ENCODE assay signal across 20 cellular contexts in the genomic region with DNA sequence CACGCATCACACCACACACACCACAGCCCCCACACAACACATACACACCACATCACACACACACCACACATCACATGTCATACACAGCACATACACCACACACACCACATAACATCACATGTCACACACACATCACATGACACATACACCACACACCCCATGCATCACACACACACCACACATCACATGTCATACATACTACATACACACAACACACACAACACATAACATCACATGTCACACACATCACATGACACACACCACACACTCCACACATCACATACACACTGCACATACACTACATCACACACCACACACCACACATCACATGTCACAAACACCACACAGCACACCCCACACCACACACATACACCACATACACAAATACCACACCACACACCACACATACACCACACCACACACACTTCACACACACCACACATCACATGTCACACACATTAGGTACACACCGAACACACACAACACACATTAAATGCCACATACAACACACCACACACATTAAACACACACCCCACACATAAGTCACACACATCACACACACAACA. TPM values are rescaled to one million over a fixed set of nuclear protein-coding genes. Genes with fewer than 3 reads are reported as not detected.
A peak's percentile ranks its signal among the peaks of the same experiment; 100 is the strongest.
DNase-seq lines count a peak whose midpoint lies in the region; ATAC-seq, FAIRE-seq and TF ChIP-seq lines count a peak whose summit lies in the region.
"Had no signal": no experiment of that assay in that cellular context is flagged by ENCODE, and none has a peak within 500 bp of the region (broad histone marks: within the 10 kb centered on the region; RNA-seq: fewer than 3 reads in every experiment).

No MANE protein-coding gene starts in this region.

- DNase-seq in HepG2 (ENCODE audit: low spot score) (no peak), right lobe of liver (no peak), endodermal cell (no peak), HT-29 (ENCODE audit: low spot score) (no peak), coronary artery (ENCODE audit: low spot score) (no peak)
- DNase-seq in activated CD4-positive, alpha-beta T cell treated with anti-CD3 and anti-CD28 coated beads for 36 hours: no peak
- DNase-seq: Calu3; CD4-positive, CD25-positive, alpha-beta regulatory T cell; DMS153; DMS79 treated with DMSO at 0.1 percent for 48 hours; EL; GM23248; H7; KG1 had no signal

- intact Hi-C loops in HepG2 (cut with micrococcal nuclease; ENCODE audit: unreplicated experiment) (loop anchor here (5.0 kb wide), 1 partner anchor 54 kb away; no protein-coding TSS in a partner anchor), right lobe of liver (cut with DNase I) (no loop called here)
- intact Hi-C loops in activated CD4-positive, alpha-beta T cell treated with anti-CD3 and anti-CD28 coated beads for 36 hours (cut with DNase I, micrococcal nuclease): no loop called here

- ATAC-seq in HepG2 (no peak), right lobe of liver (no peak)
- no peak for ATAC-seq in activated CD4-positive, alpha-beta T cell treated with anti-CD3 and anti-CD28 coated beads for 36 hours
- ATAC-seq in activated CD4-positive, CD25-positive, alpha-beta regulatory T cell treated with anti-CD3 and anti-CD28 coated beads, Interleukin-2, amount 50 U/mL, for 24 hours: no peak

- H3K4me1 ChIP-seq in HepG2 (ENCODE audit: insufficient read depth, low read length) (peaks cover 48% of the 10 kb centered on the region), right lobe of liver (peaks cover 0 to 15% (median 5%) of the 10 kb centered on the region in 4 donors), endodermal cell (ENCODE audit: control insufficient read depth, insufficient read depth, low read length) (no peaks in the 10 kb centered on the region), mucosa of rectum (ENCODE audit: control insufficient read depth in 2 of 2, insufficient read depth in 2 of 2, low read length in 2 of 2) (peaks cover 9 to 27% of the 10 kb centered on the region in 2 donors)

- H3K9me3 ChIP-seq in HepG2 (ENCODE audit: low read length) (no peaks in the 10 kb centered on the region), right lobe of liver (no peaks in the 10 kb centered on the region), endodermal cell (ENCODE audit: control insufficient read depth, low read length) (peaks cover 74% of the 10 kb centered on the region), mucosa of rectum (ENCODE audit: control insufficient read depth in 2 of 2, low read length in 2 of 2) (no peaks in the 10 kb centered on the region)

- BruUV-seq in HepG2 (replicated peaks; lab: Mats Ljungman, UMichigan): no TSS peak

- H3K27ac Mint-ChIP-seq in endodermal cell: no peak overlapping the region
- no peak overlapping the region for H3K27ac Mint-ChIP-seq in activated CD4-positive, alpha-beta T cell treated with anti-CD3 and anti-CD28 coated beads for 36 hours
- H3K27ac Mint-ChIP-seq: CD4-positive, CD25-positive, alpha-beta regulatory T cell had no signal

- FAIRE-seq in HepG2 (lab: Jason Lieb, UNC): no peak
- FAIRE-seq: G401.6 had no signal

- no peak overlapping the region for H2AFZ ChIP-seq in HepG2 (ENCODE audit: low read length)
- H2AFZ ChIP-seq: GM23248 had no signal

- TF ChIP-seq EP300 in HepG2 (IDR thresholded peaks at IDR 0.05; ENCODE audit: low read depth in 2 of 2, low read length in 2 of 2): no peak
- no peak for TF ChIP-seq EP300 in HepG2 (CRISPR knock-in tag; IDR thresholded peaks at IDR 0.05; ENCODE audit: borderline replicate concordance)

- no peak for TF ChIP-seq POLR2A in HepG2 (IDR thresholded peaks at IDR 0.05; ENCODE audit: insufficient read depth in 1 of 2, low read depth in 2 of 2, low read length in 2 of 2)
- no peak for TF ChIP-seq POLR2A in right lobe of liver (IDR thresholded peaks at IDR 0.05)

- no peak overlapping the region for H3K27ac ChIP-seq in HepG2 (ENCODE audit: extremely low read length, insufficient read depth, low read length)
- H3K27ac ChIP-seq in right lobe of liver: no peak overlapping the region
- no peak overlapping the region for H3K27ac ChIP-seq in endodermal cell (ENCODE audit: low read depth, low read length)
- H3K27ac ChIP-seq in mucosa of rectum (ENCODE audit: low read depth in 2 of 2, low read length in 2 of 2): no peak overlapping the region
- H3K27ac ChIP-seq in coronary artery: no peak overlapping the region
- H3K27ac ChIP-seq: 22Rv1; BLaER1 treated with 17β-estradiol and CSF1 and Interleukin-3, amounts not matched to agents 10 nM and 100 nM; GM23248 had no signal

- POLR2A ChIA-PET in HepG2 (lab: Yijun Ruan, JAX): no interaction called here
- POLR2A ChIA-PET in activated CD4-positive, alpha-beta T cell treated with anti-CD3 and anti-CD28 coated beads for 36 hours (lab: Charles Lee): no interaction called here

- H3K4me3 Mint-ChIP-seq in endodermal cell: no peak overlapping the region
- no peak overlapping the region for H3K4me3 Mint-ChIP-seq in activated CD4-positive, alpha-beta T cell treated with anti-CD3 and anti-CD28 coated beads for 36 hours
- H3K4me3 Mint-ChIP-seq: CD4-positive, CD25-positive, alpha-beta regulatory T cell had no signal

- CTCF ChIA-PET in HepG2 (lab: Yijun Ruan, JAX; ENCODE audit: low intra/inter-chr PET ratio, low total read pairs): no interaction called here
- CTCF ChIA-PET in activated CD4-positive, alpha-beta T cell treated with anti-CD3 and anti-CD28 coated beads for 36 hours (lab: Charles Lee): no interaction called here

- H3K4me1 Mint-ChIP-seq in endodermal cell: no peaks in the 10 kb centered on the region
- peaks cover 14% of the 10 kb centered on the region for H3K4me1 Mint-ChIP-seq in activated CD4-positive, alpha-beta T cell treated with anti-CD3 and anti-CD28 coated beads for 36 hours

- no peaks in the 10 kb centered on the region for H3K36me3 Mint-ChIP-seq in endodermal cell (ENCODE audit: low read depth)
- H3K36me3 Mint-ChIP-seq in activated CD4-positive, alpha-beta T cell treated with anti-CD3 and anti-CD28 coated beads for 36 hours (ENCODE audit: low read depth): no peaks in the 10 kb centered on the region
- H3K36me3 Mint-ChIP-seq: CD4-positive, CD25-positive, alpha-beta regulatory T cell had no signal

- no peak for TF ChIP-seq RAD21 in HepG2 (CRISPR knock-in tag; IDR thresholded peaks at IDR 0.05)

- no peaks in the 10 kb centered on the region for H3K27me3 Mint-ChIP-seq in endodermal cell (ENCODE audit: insufficient read depth)
- H3K27me3 Mint-ChIP-seq in activated CD4-positive, alpha-beta T cell treated with anti-CD3 and anti-CD28 coated beads for 36 hours: no peaks in the 10 kb centered on the region
- H3K27me3 Mint-ChIP-seq: CD4-positive, CD25-positive, alpha-beta regulatory T cell had no signal

- peaks cover 4% of the 10 kb centered on the region for H3K9me3 Mint-ChIP-seq in endodermal cell
- H3K9me3 Mint-ChIP-seq in activated CD4-positive, alpha-beta T cell treated with anti-CD3 and anti-CD28 coated beads for 36 hours (ENCODE audit: low read depth): no peaks in the 10 kb centered on the region
- H3K9me3 Mint-ChIP-seq: CD4-positive, CD25-positive, alpha-beta regulatory T cell had no signal

- H3K4me3 ChIP-seq in HepG2 (replicated peaks in 1 of 3; ENCODE audit: insufficient read depth in 1 of 3, low read depth in 2 of 3, low read length in 3 of 3): no peak overlapping the region
- H3K4me3 ChIP-seq in right lobe of liver: no peak overlapping the region
- H3K4me3 ChIP-seq in endodermal cell (ENCODE audit: low read length): peak overlapping the region; percentile 69
- H3K4me3 ChIP-seq in mucosa of rectum (ENCODE audit: low read length in 2 of 2): peak overlapping the region; percentile 56 to 59
- no peak overlapping the region for H3K4me3 ChIP-seq in coronary artery
- H3K4me3 ChIP-seq: BLaER1 treated with 17β-estradiol and CSF1 and Interleukin-3, amounts not matched to agents 10 nM and 100 nM; GM23248 had no signal

- no peaks in the 10 kb centered on the region for H3K36me3 ChIP-seq in HepG2 (replicated peaks in 1 of 2; ENCODE audit: control insufficient read depth in 1 of 2, insufficient read depth in 2 of 2, low read length in 2 of 2)
- no peaks in the 10 kb centered on the region for H3K36me3 ChIP-seq in right lobe of liver
- H3K36me3 ChIP-seq in endodermal cell (ENCODE audit: control insufficient read depth, insufficient read depth, low read length): no peaks in the 10 kb centered on the region
- H3K36me3 ChIP-seq in mucosa of rectum (ENCODE audit: control insufficient read depth in 2 of 2, insufficient read depth in 2 of 2, low read length in 2 of 2): no peaks in the 10 kb centered on the region
- H3K36me3 ChIP-seq: BLaER1 treated with 17β-estradiol and CSF1 and Interleukin-3, amounts not matched to agents 10 nM and 100 nM had no signal

- no peak overlapping the region for H3K4me2 ChIP-seq in HepG2 (ENCODE audit: low read depth, low read length)
- H3K4me2 ChIP-seq: BLaER1 treated with 17β-estradiol and CSF1 and Interleukin-3, amounts not matched to agents 10 nM and 100 nM had no signal

- H3K79me2 ChIP-seq in HepG2 (ENCODE audit: insufficient read depth, low read length): no peaks in the 10 kb centered on the region

- in situ Hi-C loops in HepG2 (cut with HindIII; ENCODE audit: extremely low pct_ligation_motif_present, low pct_unique_long_range_greater_than_20kb): no loop called here

- WGBS in HepG2 (ENCODE audit: low lambda C conversion rate): 94% methylated on average over 2 of the region's 2 CpGs
- 92% methylated on average over 2 of the region's 2 CpGs for WGBS in right lobe of liver (ENCODE audit: insufficient coverage, low coverage, low lambda C conversion rate, missing lambda C conversion rate)
- WGBS in endodermal cell (ENCODE audit: insufficient coverage in 1 of 2, insufficient read length in 1 of 2), 2 experiments: 80 to 89% methylated on average over 1 to 2 of the region's 2 CpGs

- H3K27me3 ChIP-seq in HepG2 (ENCODE audit: control insufficient read depth in 1 of 2, insufficient read depth in 2 of 2, low read length in 2 of 2) (no peaks in the 10 kb centered on the region), right lobe of liver (no peaks in the 10 kb centered on the region), endodermal cell (ENCODE audit: control insufficient read depth, insufficient read depth, low read length, poor library complexity, severe bottlenecking) (no peaks in the 10 kb centered on the region), mucosa of rectum (ENCODE audit: control insufficient read depth in 2 of 2, insufficient read depth in 2 of 2, low read length in 2 of 2) (no peaks in the 10 kb centered on the region)
- H3K27me3 ChIP-seq: BLaER1 treated with 17β-estradiol and CSF1 and Interleukin-3, amounts not matched to agents 10 nM and 100 nM had no signal

- TF ChIP-seq CTCF in HepG2 (CRISPR knock-in tag; IDR thresholded peaks at IDR 0.05) (no peak), right lobe of liver (IDR thresholded peaks at IDR 0.05) (no peak), endodermal cell (conservative IDR thresholded peaks at IDR 0.05) (no peak), coronary artery (IDR thresholded peaks at IDR 0.05) (no peak)

- H3K9ac ChIP-seq in HepG2 (ENCODE audit: insufficient read depth, low read depth, low read length) (no peak overlapping the region), endodermal cell (ENCODE audit: extremely low read depth, low read length, poor library complexity, severe bottlenecking) (no peak overlapping the region), mucosa of rectum (ENCODE audit: low read depth in 1 of 2, low read length in 2 of 2) (peak overlapping the region in 1 of 2 donors; percentile 21)
- H3K9ac ChIP-seq: BLaER1 treated with 17β-estradiol and CSF1 and Interleukin-3, amounts not matched to agents 10 nM and 100 nM; GM23248 had no signal

- no peaks in the 10 kb centered on the region for H4K20me1 ChIP-seq in HepG2 (ENCODE audit: insufficient read depth, low read length)
- H4K20me1 ChIP-seq: BLaER1 treated with 17β-estradiol and CSF1 and Interleukin-3, amounts not matched to agents 10 nM and 100 nM had no signal

RNA-seq across cellular contexts. Expression of gene LYPD8, which starts 1.8 kb away (rescaled TPM):
- not detected in 2 replicates for total RNA-seq in HepG2 (2016; rRNA removed; fragmentation: Illumina TruSeq; extraction: Trizol)
- not detected in 2 replicates for total RNA-seq in HepG2 (2016; cell fraction: cytosol; rRNA removed; fragmentation: Illumina TruSeq; extraction: Trizol; ENCODE audit: low read depth)
- total RNA-seq in HepG2 (2016; cell fraction: insoluble cytoplasmic fraction; rRNA removed; fragmentation: Illumina TruSeq; extraction: Trizol): not detected in 2 replicates
- not detected in 2 replicates for total RNA-seq in HepG2 (2016; cell fraction: membrane; rRNA removed; fragmentation: Illumina TruSeq; extraction: Trizol)
- not detected in 2 replicates for total RNA-seq in HepG2 (2016; cell fraction: nucleus; rRNA removed; fragmentation: Illumina TruSeq; extraction: Trizol)
- polyA plus RNA-seq in HepG2 (2011; rRNA removed): not detected in 2 replicates
- not detected in 2 replicates for polyA plus RNA-seq in HepG2 (2011; cell fraction: cytosol; rRNA removed)
- not detected in 2 replicates for polyA plus RNA-seq in HepG2 (2011; cell fraction: nucleus; rRNA removed)
- polyA plus RNA-seq in HepG2 (2012): not detected in 2 replicates
- polyA plus RNA-seq in HepG2 (2016; cell fraction: cytosol; fragmentation: Illumina TruSeq; extraction: Trizol; ENCODE audit: low read depth): not detected in 2 replicates
- not detected in 2 replicates for polyA plus RNA-seq in HepG2 (2016; cell fraction: insoluble cytoplasmic fraction; fragmentation: Illumina TruSeq; extraction: Trizol; ENCODE audit: low read depth)
- not detected in 2 replicates for polyA plus RNA-seq in HepG2 (2016; cell fraction: membrane; fragmentation: Illumina TruSeq; extraction: Trizol; ENCODE audit: low read depth)
- polyA plus RNA-seq in HepG2 (2016; cell fraction: nucleus; fragmentation: Illumina TruSeq; extraction: Trizol; ENCODE audit: insufficient read depth, low read depth): not detected in 2 replicates
- polyA minus RNA-seq in HepG2 (2011; rRNA and poly(A)+ RNA removed; ENCODE audit: low replicate concordance): 0.35 TPM in 1 of 2 replicates, not detected in the other
- polyA minus RNA-seq in HepG2 (2011; cell fraction: cytosol; rRNA and poly(A)+ RNA removed): not detected in 2 replicates
- not detected in 2 replicates for polyA minus RNA-seq in HepG2 (2011; cell fraction: nucleus; rRNA and poly(A)+ RNA removed)
- total RNA-seq in right lobe of liver: not detected
- not detected for total RNA-seq in endodermal cell
- not detected for polyA plus RNA-seq in endodermal cell (2013, experiment 1 of 2)
- polyA plus RNA-seq in endodermal cell (2013, experiment 2 of 2): not detected
- not detected for total RNA-seq in activated CD4-positive, alpha-beta T cell treated with anti-CD3 and anti-CD28 coated beads for 36 hours
- total RNA-seq in HT-29 (2014; rRNA removed; shearing (Covaris generic)): 2.4 TPM in 1 of 2 replicates, not detected in the other
- total RNA-seq: Calu3; CD4-positive, CD25-positive, alpha-beta regulatory T cell; GM23248; H7 had no signal
- polyA plus RNA-seq: GM23248 had no signal

RNA-seq across cellular contexts. Expression of gene OR14I1, which starts 51.2 kb away (rescaled TPM):
- not detected in 2 replicates for total RNA-seq in HepG2 (2016; rRNA removed; fragmentation: Illumina TruSeq; extraction: Trizol)
- not detected in 2 replicates for total RNA-seq in HepG2 (2016; cell fraction: cytosol; rRNA removed; fragmentation: Illumina TruSeq; extraction: Trizol; ENCODE audit: low read depth)
- total RNA-seq in HepG2 (2016; cell fraction: insoluble cytoplasmic fraction; rRNA removed; fragmentation: Illumina TruSeq; extraction: Trizol): not detected in 2 replicates
- not detected in 2 replicates for total RNA-seq in HepG2 (2016; cell fraction: membrane; rRNA removed; fragmentation: Illumina TruSeq; extraction: Trizol)
- total RNA-seq in HepG2 (2016; cell fraction: nucleus; rRNA removed; fragmentation: Illumina TruSeq; extraction: Trizol): not detected in 2 replicates
- not detected in 2 replicates for polyA plus RNA-seq in HepG2 (2011; rRNA removed)
- polyA plus RNA-seq in HepG2 (2011; cell fraction: cytosol; rRNA removed): not detected in 2 replicates
- not detected in 2 replicates for polyA plus RNA-seq in HepG2 (2011; cell fraction: nucleus; rRNA removed)
- polyA plus RNA-seq in HepG2 (2012): not detected in 2 replicates
- not detected in 2 replicates for polyA plus RNA-seq in HepG2 (2016; cell fraction: cytosol; fragmentation: Illumina TruSeq; extraction: Trizol; ENCODE audit: low read depth)
- polyA plus RNA-seq in HepG2 (2016; cell fraction: insoluble cytoplasmic fraction; fragmentation: Illumina TruSeq; extraction: Trizol; ENCODE audit: low read depth): not detected in 2 replicates
- polyA plus RNA-seq in HepG2 (2016; cell fraction: membrane; fragmentation: Illumina TruSeq; extraction: Trizol; ENCODE audit: low read depth): not detected in 2 replicates
- not detected in 2 replicates for polyA plus RNA-seq in HepG2 (2016; cell fraction: nucleus; fragmentation: Illumina TruSeq; extraction: Trizol; ENCODE audit: insufficient read depth, low read depth)
- polyA minus RNA-seq in HepG2 (2011; rRNA and poly(A)+ RNA removed; ENCODE audit: low replicate concordance): not detected in 2 replicates
- polyA minus RNA-seq in HepG2 (2011; cell fraction: cytosol; rRNA and poly(A)+ RNA removed): not detected in 2 replicates
- polyA minus RNA-seq in HepG2 (2011; cell fraction: nucleus; rRNA and poly(A)+ RNA removed): not detected in 2 replicates
- not detected for total RNA-seq in right lobe of liver
- not detected for total RNA-seq in endodermal cell
- not detected for polyA plus RNA-seq in endodermal cell (2013, experiment 1 of 2)
- polyA plus RNA-seq in endodermal cell (2013, experiment 2 of 2): not detected
- total RNA-seq in activated CD4-positive, alpha-beta T cell treated with anti-CD3 and anti-CD28 coated beads for 36 hours: not detected
- not detected in 2 replicates for total RNA-seq in HT-29 (2014; rRNA removed; shearing (Covaris generic))
- total RNA-seq: Calu3; CD4-positive, CD25-positive, alpha-beta regulatory T cell; GM23248; H7; HT1080 had no signal
- polyA plus RNA-seq: CD4-positive, CD25-positive, alpha-beta regulatory T cell; GM23248 had no signal

Comparison
In these comparisons a context has a peak if more than half of its experiments do, and no peak if none do; other contexts are left out.
1. H3K4me3 ChIP-seq: peak in endodermal cell (single experiment) and mucosa of rectum (2 of 2); none in HepG2 (0 of 3), right lobe of liver (0 of 3) and coronary artery (single experiment).